2 cellular contexts compared by ENCODE assay signal in the genomic region with DNA sequence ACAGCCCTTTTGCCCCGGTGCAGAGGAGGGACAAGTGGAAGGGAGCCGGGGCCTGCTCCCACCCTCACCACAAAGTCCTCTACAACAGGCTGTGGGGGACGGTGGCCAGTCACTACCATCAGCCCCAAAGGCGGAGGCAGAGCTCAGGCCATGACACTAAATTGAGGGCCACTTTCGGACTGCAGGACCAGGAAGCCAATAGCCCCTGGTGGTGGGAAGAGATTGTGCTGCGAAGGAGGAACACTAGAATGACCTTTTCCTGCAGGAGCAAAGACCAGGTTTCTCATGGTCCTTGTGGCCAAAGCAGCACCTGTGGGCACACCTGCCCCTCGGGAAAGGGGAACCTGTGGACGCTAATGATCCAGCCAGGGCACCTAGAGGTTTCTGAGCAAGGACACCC.
TF ChIP-seq lines count a peak whose summit lies in the region.

No MANE protein-coding gene starts in this region.

TF ChIP-seq in SK-N-SH, 30 proteins besides CTCF, POLR2A, EP300 and RAD21:
- TF ChIP-seq, protein P1, sequence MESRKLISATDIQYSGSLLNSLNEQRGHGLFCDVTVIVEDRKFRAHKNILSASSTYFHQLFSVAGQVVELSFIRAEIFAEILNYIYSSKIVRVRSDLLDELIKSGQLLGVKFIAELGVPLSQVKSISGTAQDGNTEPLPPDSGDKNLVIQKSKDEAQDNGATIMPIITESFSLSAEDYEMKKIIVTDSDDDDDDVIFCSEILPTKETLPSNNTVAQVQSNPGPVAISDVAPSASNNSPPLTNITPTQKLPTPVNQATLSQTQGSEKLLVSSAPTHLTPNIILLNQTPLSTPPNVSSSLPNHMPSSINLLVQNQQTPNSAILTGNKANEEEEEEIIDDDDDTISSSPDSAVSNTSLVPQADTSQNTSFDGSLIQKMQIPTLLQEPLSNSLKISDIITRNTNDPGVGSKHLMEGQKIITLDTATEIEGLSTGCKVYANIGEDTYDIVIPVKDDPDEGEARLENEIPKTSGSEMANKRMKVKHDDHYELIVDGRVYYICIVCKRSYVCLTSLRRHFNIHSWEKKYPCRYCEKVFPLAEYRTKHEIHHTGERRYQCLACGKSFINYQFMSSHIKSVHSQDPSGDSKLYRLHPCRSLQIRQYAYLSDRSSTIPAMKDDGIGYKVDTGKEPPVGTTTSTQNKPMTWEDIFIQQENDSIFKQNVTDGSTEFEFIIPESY (IDR thresholded peaks at IDR 0.05; ENCODE audit: borderline replicate concordance, low read depth) = no peak
- no peak for TF ChIP-seq MEF2A (IDR thresholded peaks at IDR 0.05; ENCODE audit: borderline replicate concordance, low read depth)

TF ChIP-seq in SK-N-SH treated with all-trans-retinoic acid at 6 μM for 48 hours, 23 proteins besides CTCF, POLR2A, EP300 and RAD21 (continued from another document):
- no peak for TF ChIP-seq TSHZ2 (CRISPR knock-in tag; IDR thresholded peaks at IDR 0.05)
